22 cellular contexts compared by ENCODE assay signal in genomic region chr17:71494045-71494444, GRCh38.
DNase-seq lines count a peak whose midpoint lies in the region; ATAC-seq and TF ChIP-seq lines count a peak whose summit lies in the region.
"Had no signal": no experiment of that assay in that cellular context is flagged by ENCODE, and none has a peak within 500 bp of the region (broad histone marks: within the 10 kb centered on the region; RNA-seq: fewer than 3 reads in every experiment).

No MANE protein-coding gene starts in this region.

- no peak overlapping the region for H3K4ac ChIP-seq in mesendoderm (ENCODE audit: low read depth, low read length)

- ATAC-seq in psoas muscle (no peak), GM19351 (IDR thresholded peaks at IDR 0.05; ENCODE audit: unreplicated experiment) (no peak)
- ATAC-seq: activated naive CD4-positive, alpha-beta T cell treated with anti-CD3 and anti-CD28 coated beads, Interleukin-2, amount 50 U/mL, for 72 hours; foreskin keratinocyte; natural killer cell had no signal

- peak; percentile 6 for DNase-seq in Caki2 (ENCODE audit: low read depth)
- peak; percentile 23 for DNase-seq in RPMI7951 (ENCODE audit: low read depth)
- DNase-seq in fibroblast of peridontal ligament (ENCODE audit: extremely low read depth) = peak; percentile 42
- DNase-seq in retinal pigment epithelial cell (ENCODE audit: low read depth) = peak; percentile 80
- no peak for DNase-seq in psoas muscle
- DNase-seq in NCI-H82 (lab: John Stamatoyannopoulos, UW) = no peak
- no peak for DNase-seq in mesendoderm
- DNase-seq: activated CD4-positive, alpha-beta T cell treated with anti-CD3 and anti-CD28 coated beads for 4 hours; COR-L47; dermis blood vessel endothelial cell; foreskin keratinocyte; hippocampal formation; natural killer cell; pancreas; SHP77; small intestine; stimulated activated CD4-positive, alpha-beta T cell treated with anti-CD3 and anti-CD28 coated beads, Interleukin-4, amount 100 ng/mL, for 1 hour; T-helper 1 cell; tibial artery had no signal

- no peak overlapping the region for H3K9ac ChIP-seq in mesendoderm (ENCODE audit: low read length)

- H3K79me2 ChIP-seq in mesendoderm (ENCODE audit: control insufficient read depth, insufficient read depth, low read length) = no peaks in the 10 kb centered on the region

- H2AK5ac ChIP-seq in mesendoderm (ENCODE audit: low read length) = no peak overlapping the region

- H3K4me3 ChIP-seq in retinal pigment epithelial cell (ENCODE audit: low read length) (no peak overlapping the region), psoas muscle (no peak overlapping the region), mesendoderm (ENCODE audit: low read length) (no peak overlapping the region)
- H3K4me3 ChIP-seq: pancreas, tibial artery had no signal

- H3K4me1 ChIP-seq in psoas muscle (no peaks in the 10 kb centered on the region), mesendoderm (ENCODE audit: control insufficient read depth, low read depth, low read length) (no peaks in the 10 kb centered on the region)
- H3K4me1 ChIP-seq: foreskin keratinocyte, pancreas had no signal

- H3K27ac ChIP-seq in psoas muscle = no peak overlapping the region
- no peak overlapping the region for H3K27ac ChIP-seq in mesendoderm (ENCODE audit: low read depth, low read length)
- H3K27ac ChIP-seq: foreskin keratinocyte, HL-60, tibial artery had no signal

- H3K23ac ChIP-seq in mesendoderm (ENCODE audit: low read length) = no peak overlapping the region

- H3K27me3 ChIP-seq in psoas muscle (ENCODE audit: insufficient read depth in 3 of 3, low read length in 2 of 3) = no peaks in the 10 kb centered on the region
- H3K27me3 ChIP-seq in mesendoderm (ENCODE audit: insufficient read depth, low read length, poor library complexity) = no peaks in the 10 kb centered on the region
- H3K27me3 ChIP-seq: foreskin keratinocyte, pancreas, tibial artery had no signal

- H2BK120ac ChIP-seq in mesendoderm (ENCODE audit: low read depth, low read length) = no peak overlapping the region

- H4K8ac ChIP-seq in mesendoderm (ENCODE audit: low read depth, low read length) = no peak overlapping the region

- no peak overlapping the region for H3K4me2 ChIP-seq in mesendoderm (ENCODE audit: low read length)

- in situ Hi-C loops in Caki2 (cut with HindIII; ENCODE audit: low pct_unique_long_range_greater_than_20kb, low sequenced_read_pairs) = no loop called here

- H3K36me3 ChIP-seq in psoas muscle (ENCODE audit: insufficient read depth in 1 of 2, low read depth in 1 of 2) (no peaks in the 10 kb centered on the region), mesendoderm (ENCODE audit: control insufficient read depth, insufficient read depth, low read length) (no peaks in the 10 kb centered on the region)
- H3K36me3 ChIP-seq: pancreas, tibial artery had no signal

- 31 to 43% (median 40%) methylated on average over 1 of the region's 1 CpG for WGBS in psoas muscle, 3 donors
- WGBS in mesendoderm (ENCODE audit: extremely low coverage, insufficient coverage, low lambda C conversion rate) = no CpG with 5 or more reads among the region's 1 CpG

- H2BK15ac ChIP-seq in mesendoderm (replicated peaks; ENCODE audit: low read depth) = no peak overlapping the region

- TF ChIP-seq CTCF in retinal pigment epithelial cell (conservative IDR thresholded peaks at IDR 0.05; ENCODE audit: low read depth, low read length) (no peak), psoas muscle (IDR thresholded peaks at IDR 0.05) (no peak)

- H3K9me3 ChIP-seq in psoas muscle = no peaks in the 10 kb centered on the region
- H3K9me3 ChIP-seq: pancreas, tibial artery had no signal

- intact Hi-C loops in psoas muscle (cut with DNase I) = no loop called here

- H3K79me1 ChIP-seq in mesendoderm (ENCODE audit: low read length) = no peaks in the 10 kb centered on the region

- no peak overlapping the region for H3K18ac ChIP-seq in mesendoderm (ENCODE audit: low read length)

- H2BK5ac ChIP-seq in mesendoderm (ENCODE audit: low read length) = no peak overlapping the region

- H4K5ac ChIP-seq in mesendoderm (ENCODE audit: low read length) = no peak overlapping the region

- H3K56ac ChIP-seq in mesendoderm (ENCODE audit: low read length) = no peak overlapping the region

Comparison
In these comparisons a context has a peak if more than half of its experiments do, and no peak if none do; other contexts are left out.
1. DNase-seq: peak in Caki2 (single experiment), RPMI7951 (single experiment), fibroblast of peridontal ligament (single experiment) and retinal pigment epithelial cell (single experiment); none in psoas muscle (0 of 2), NCI-H82 (single experiment) and mesendoderm (single experiment).